9 cellular contexts compared by ENCODE assay signal in genomic region chr1:58739851-58740466, GRCh38. TPM values are rescaled to one million over a fixed set of nuclear protein-coding genes. Genes with fewer than 3 reads are reported as not detected.
DNase-seq lines count a peak whose midpoint lies in the region; ATAC-seq and TF ChIP-seq lines count a peak whose summit lies in the region.
"Had no signal": no experiment of that assay in that cellular context is flagged by ENCODE, and none has a peak within 500 bp of the region (broad histone marks: within the 10 kb centered on the region; RNA-seq: fewer than 3 reads in every experiment).

No MANE protein-coding gene starts in this region.

- DNase-seq in CD4-positive, alpha-beta memory T cell: peak; percentile 39 to 69 (median 58)
- DNase-seq in HAP-1 (ENCODE audit: low spot score in 2 of 2) (peak; percentile 23 to 53), NCI-H446 (lab: John Stamatoyannopoulos, UW) (peak; percentile 47 to 90), amniotic epithelial cell (ENCODE audit: low read depth) (peak; percentile 56), right atrium auricular region (ENCODE audit: low spot score) (no peak), spleen (no peak)

- H3K27ac Mint-ChIP-seq in CD4-positive, alpha-beta memory T cell: no peak overlapping the region
- H3K27ac Mint-ChIP-seq: IgD-negative memory B cell had no signal

- no peaks in the 10 kb centered on the region for H3K27me3 ChIP-seq in CD4-positive, alpha-beta memory T cell (ENCODE audit: insufficient read depth, low read length)
- H3K27me3 ChIP-seq in HAP-1 (ENCODE audit: low read depth) (no peaks in the 10 kb centered on the region), right atrium auricular region (no peaks in the 10 kb centered on the region), spleen (replicated peaks in 1 of 7) (no peaks in the 10 kb centered on the region)

- H3K9me3 ChIP-seq in CD4-positive, alpha-beta memory T cell (ENCODE audit: control insufficient read depth in 1 of 2, low read length in 2 of 2): no peaks in the 10 kb centered on the region
- H3K9me3 ChIP-seq in HAP-1 (no peaks in the 10 kb centered on the region), right atrium auricular region (no peaks in the 10 kb centered on the region), spleen (no peaks in the 10 kb centered on the region)

- ATAC-seq in HG02571 (IDR thresholded peaks at IDR 0.05; ENCODE audit: unreplicated experiment) (no peak), GM21576 (IDR thresholded peaks at IDR 0.05; ENCODE audit: unreplicated experiment) (no peak)

- no peak overlapping the region for H3K27ac ChIP-seq in CD4-positive, alpha-beta memory T cell (ENCODE audit: low read depth, low read length)
- H3K27ac ChIP-seq in right atrium auricular region (no peak overlapping the region), spleen (no peak overlapping the region)

- H3K4me3 Mint-ChIP-seq in CD4-positive, alpha-beta memory T cell: no peak overlapping the region
- H3K4me3 Mint-ChIP-seq: IgD-negative memory B cell had no signal

- intact Hi-C loops in CD4-positive, alpha-beta memory T cell (cut with micrococcal nuclease): loop anchor here (1.0 to 5.0 kb wide), 6 partner anchors 29 to 1019 kb away; partner anchors contain the start of gene JUN
- intact Hi-C loops in spleen (cut with DNase I; ENCODE audit: low total_unique reads): loop anchor here (5.0 to 10.0 kb wide), 2 partner anchors 957 to 1205 kb away; no protein-coding TSS in a partner anchor

- POLR2A ChIA-PET in CD4-positive, alpha-beta memory T cell (lab: Charles Lee; ENCODE audit: partially characterized antibody): interaction anchor here (1.3 kb wide), 1 partner anchor 45 kb away, joined by 6 read pairs; no protein-coding TSS in a partner anchor

- H3K4me1 Mint-ChIP-seq in CD4-positive, alpha-beta memory T cell: peaks cover 0 to 5% (median 3%) of the 10 kb centered on the region in 4 donors

- H3K36me3 ChIP-seq in CD4-positive, alpha-beta memory T cell (ENCODE audit: insufficient read depth, low read length): no peaks in the 10 kb centered on the region
- no peaks in the 10 kb centered on the region for H3K36me3 ChIP-seq in HAP-1 (replicated peaks)
- no peaks in the 10 kb centered on the region for H3K36me3 ChIP-seq in right atrium auricular region
- H3K36me3 ChIP-seq in spleen: no peaks in the 10 kb centered on the region

- no peaks in the 10 kb centered on the region for H3K36me3 Mint-ChIP-seq in CD4-positive, alpha-beta memory T cell
- H3K36me3 Mint-ChIP-seq: IgD-negative memory B cell had no signal

- no peak overlapping the region for H3K4me3 ChIP-seq in CD4-positive, alpha-beta memory T cell (ENCODE audit: low read length in 2 of 2)
- H3K4me3 ChIP-seq in HAP-1 (no peak overlapping the region), right atrium auricular region (no peak overlapping the region), spleen (no peak overlapping the region)

- TF ChIP-seq CTCF in right atrium auricular region (IDR thresholded peaks at IDR 0.05): peak; percentile 78 to 86
- TF ChIP-seq CTCF in spleen (IDR thresholded peaks at IDR 0.05 in 8 of 11, conservative IDR thresholded peaks at IDR 0.05 in 3 of 11): peak; percentile 56 to 88 (median 83)

- WGBS in spleen, 5 donors: 23 to 31% (median 26%) methylated on average over 3 of the region's 3 CpGs

- no peaks in the 10 kb centered on the region for H3K27me3 Mint-ChIP-seq in CD4-positive, alpha-beta memory T cell

- H3K4me1 ChIP-seq in CD4-positive, alpha-beta memory T cell (ENCODE audit: insufficient read depth, low read length): no peaks in the 10 kb centered on the region
- no peaks in the 10 kb centered on the region for H3K4me1 ChIP-seq in HAP-1
- H3K4me1 ChIP-seq in right atrium auricular region: peaks cover 0 to 3% of the 10 kb centered on the region in 2 donors
- H3K4me1 ChIP-seq in spleen: peaks cover 0 to 19% (median 6%) of the 10 kb centered on the region in 6 donors

- CTCF ChIA-PET in CD4-positive, alpha-beta memory T cell (lab: Charles Lee; ENCODE audit: partially characterized antibody): interaction anchor here (0.7 to 9.1 kb wide), 10 partner anchors 12 to 1020 kb away, joined by 3 to 161 read pairs (median 4); no protein-coding TSS in a partner anchor

- in situ Hi-C loops in HAP-1 (cut with MboI; ENCODE audit: low sequenced_read_pairs): loop anchor here (10.0 kb wide), 1 partner anchor 1015 kb away; no protein-coding TSS in a partner anchor

- no peaks in the 10 kb centered on the region for H3K9me3 Mint-ChIP-seq in CD4-positive, alpha-beta memory T cell
- H3K9me3 Mint-ChIP-seq: IgD-negative memory B cell had no signal

- no peak for TF ChIP-seq POLR2A in spleen (IDR thresholded peaks at IDR 0.05)

RNA-seq across cellular contexts. Expression of gene MYSM1, which starts 40.1 kb away (rescaled TPM):
- 10 to 100 TPM; 56.1 to 66.6 TPM for total RNA-seq in CD4-positive, alpha-beta memory T cell
- 1 to 10 TPM; 8.9 to 9.3 TPM for polyA plus RNA-seq in CD4-positive, alpha-beta memory T cell
- total RNA-seq in right atrium auricular region (10 to 100 TPM in 1 of 2 donors, 1 to 10 TPM in 1; 7.7 to 16.5 TPM), spleen (10 to 100 TPM; 38.3 to 66.0 (median 48.2) TPM)
- 10 to 100 TPM in 2 of 3 donors, 1 to 10 TPM in 1; 9.7 to 11.2 (median 10.1) TPM for polyA plus RNA-seq in spleen

RNA-seq across cellular contexts. Expression of gene JUN, which starts 43.9 kb away (rescaled TPM):
- total RNA-seq in CD4-positive, alpha-beta memory T cell: 10 to 100 TPM; 19.0 TPM
- polyA plus RNA-seq in CD4-positive, alpha-beta memory T cell: 10 to 100 TPM; 40.4 to 56.7 TPM
- total RNA-seq in right atrium auricular region: 100 to 1,000 TPM in 1 of 2 donors, 10 to 100 TPM in 1; 74.3 to 199 TPM
- 100 to 1,000 TPM in 1 of 7 donors, 10 to 100 TPM in 6; 33.7 to 162 (median 60.3) TPM for total RNA-seq in spleen
- 10 to 100 TPM in 2 of 3 donors, 1 to 10 TPM in 1; 8.3 to 40.8 (median 18.6) TPM for polyA plus RNA-seq in spleen

Comparison
In these comparisons a context has a peak if more than half of its experiments do, and no peak if none do; other contexts are left out.
1. DNase-seq: peak in CD4-positive, alpha-beta memory T cell (5 of 5), HAP-1 (2 of 2), NCI-H446 (2 of 2) and amniotic epithelial cell (single experiment); none in right atrium auricular region (single experiment) and spleen (single experiment).